8 cellular contexts compared by ENCODE assay signal in genomic region chr3:186783070-186783730, GRCh38. TPM values are rescaled to one million over a fixed set of nuclear protein-coding genes. Genes with fewer than 3 reads are reported as not detected.
DNase-seq lines count a peak whose midpoint lies in the region; ATAC-seq, FAIRE-seq and TF ChIP-seq lines count a peak whose summit lies in the region.

TSS of gene EIF4A2 (plus strand) at chr3:186783577. CDS start at chr3:186783611, 34 bp downstream.

- POLR2A ChIA-PET in CD8-positive, alpha-beta T cell (lab: Charles Lee): interaction anchor here (0.7 to 4.4 kb wide), 41 partner anchors 9 to 1200 kb away, joined by 3 to 139 read pairs (median 5); partner anchors contain the start of genes DNAJB11, RFC4, RPL39L and TBCCD1
- POLR2A ChIA-PET in activated CD8-positive, alpha-beta memory T cell treated with anti-CD3 and anti-CD28 coated beads for 36 hours (lab: Charles Lee): interaction anchor here (0.6 to 4.6 kb wide), 16 partner anchors 9 to 959 kb away, joined by 3 to 75 read pairs (median 6); partner anchors contain the start of genes DNAJB11, RFC4 and TRA2B

- peaks cover 52% of the 10 kb centered on the region for H3K4me1 Mint-ChIP-seq in CD8-positive, alpha-beta T cell (ENCODE audit: low read depth)

- H3K9me3 ChIP-seq in CD8-positive, alpha-beta T cell (ENCODE audit: low read length): no peaks in the 10 kb centered on the region

- CTCF ChIA-PET in CD8-positive, alpha-beta T cell (lab: Charles Lee): interaction anchor here (1.0 to 1.8 kb wide), 4 partner anchors 11 to 284 kb away, joined by 3 to 8 read pairs (median 6); no protein-coding TSS in a partner anchor
- CTCF ChIA-PET in activated CD8-positive, alpha-beta memory T cell treated with anti-CD3 and anti-CD28 coated beads for 36 hours (lab: Charles Lee): interaction anchor here (0.8 to 2.2 kb wide), 5 partner anchors 11 to 847 kb away, joined by 3 to 8 read pairs (median 4); partner anchors contain the start of gene TBCCD1

- H3K27me3 Mint-ChIP-seq in CD8-positive, alpha-beta T cell (ENCODE audit: low read depth): no peaks in the 10 kb centered on the region

- no peak for TF ChIP-seq CTCF in CD8-positive, alpha-beta T cell (IDR thresholded peaks at IDR 0.05)

- H3K36me3 Mint-ChIP-seq in CD8-positive, alpha-beta T cell: peaks cover 54% of the 10 kb centered on the region

- H3K4me3 ChIP-seq in CD8-positive, alpha-beta T cell (ENCODE audit: low read depth, low read length): peak within 1 kb of the TSS; percentile 95

- intact Hi-C loops in CD8-positive, alpha-beta T cell (cut with DNase I, micrococcal nuclease): loop anchor here (1.0 to 5.0 kb wide), 8 partner anchors 23 to 1196 kb away; partner anchors contain the start of genes RPL39L (in 2 of the 2), DNAJB11 (in 1 of the 2), RFC4 (in 1 of the 2) and SENP2 (in 1 of the 2)

- peak; percentile 79 to 94 (median 88) for DNase-seq in CD8-positive, alpha-beta T cell
- DNase-seq in HTR-8/SVneo (ENCODE audit: insufficient read length, low spot score) (peak; percentile 82), NOMO-1 (lab: John Stamatoyannopoulos, UW; ENCODE audit: unreplicated experiment in 2 of 2) (peak; percentile 82 to 91), lung microvascular endothelial cell (ENCODE audit: low read depth in 2 of 2) (peak; percentile 93 to 95)
- DNase-seq in effector CD4-positive, alpha-beta T cell: peak; percentile 88
- DNase-seq in stimulated activated CD4-positive, alpha-beta T cell treated with anti-CD3 and anti-CD28 coated beads, TNF-alpha, amount 100 ng/mL, for 24 hours (ENCODE audit: low read depth in 3 of 3): peak; percentile 83 to 89 (median 85)

- peak; percentile 67 for ATAC-seq in CD8-positive, alpha-beta T cell
- peak; percentile 55 for ATAC-seq in GM21360 (IDR thresholded peaks at IDR 0.05; ENCODE audit: unreplicated experiment)

- peak; percentile 72 for FAIRE-seq in HTR-8/SVneo (lab: Jason Lieb, UNC)

- H3K4me1 ChIP-seq in CD8-positive, alpha-beta T cell (ENCODE audit: insufficient read depth, low read length): peaks cover 38% of the 10 kb centered on the region

- H3K36me3 ChIP-seq in CD8-positive, alpha-beta T cell (ENCODE audit: insufficient read depth, low read length): peaks cover 39% of the 10 kb centered on the region

- H3K27me3 ChIP-seq in CD8-positive, alpha-beta T cell (ENCODE audit: insufficient read depth, low read length): no peaks in the 10 kb centered on the region

- H3K27ac Mint-ChIP-seq in CD8-positive, alpha-beta T cell: peak within 1 kb of the TSS; percentile 99

- H3K9me3 Mint-ChIP-seq in CD8-positive, alpha-beta T cell: no peaks in the 10 kb centered on the region

- H3K4me3 Mint-ChIP-seq in CD8-positive, alpha-beta T cell: peak within 1 kb of the TSS; percentile 99

- H3K27ac ChIP-seq in CD8-positive, alpha-beta T cell (ENCODE audit: low read depth, low read length): peak within 1 kb of the TSS; percentile 97

RNA-seq across cellular contexts. Expression of gene EIF4A2, which starts in this region (rescaled TPM):
- 100 to 1,000 TPM; 934 to 978 TPM for total RNA-seq in CD8-positive, alpha-beta T cell
- total RNA-seq in activated CD8-positive, alpha-beta memory T cell treated with anti-CD3 and anti-CD28 coated beads for 36 hours: 100 to 1,000 TPM; 477 to 501 TPM
- 379 and 608 TPM in 2 replicates for total RNA-seq in lung microvascular endothelial cell

Comparison
In these comparisons a context has a peak if more than half of its experiments do, and no peak if none do; other contexts are left out.
1. Peak in every context shown above with its lines: DNase-seq, ATAC-seq, H3K4me3 ChIP-seq and H3K27ac ChIP-seq.